Comparison of ENCODE assay signal across 10 cellular contexts in genomic region chr4:87108142-87108546, GRCh38.
A peak's percentile ranks its signal among the peaks of the same experiment; 100 is the strongest.
DNase-seq lines count a peak whose midpoint lies in the region; ATAC-seq, FAIRE-seq and TF ChIP-seq lines count a peak whose summit lies in the region.
"Had no signal": no experiment of that assay in that cellular context is flagged by ENCODE, and none has a peak within 500 bp of the region (broad histone marks: within the 10 kb centered on the region; RNA-seq: fewer than 3 reads in every experiment).

No MANE protein-coding gene starts in this region.

- H3K9ac ChIP-seq in endothelial cell of umbilical vein (replicated peaks; ENCODE audit: extremely low read depth, insufficient read depth, low read length) = no peak overlapping the region

- ATAC-seq in GM19324 (IDR thresholded peaks at IDR 0.05; ENCODE audit: low FRiP score, unreplicated experiment) = no peak

- H3K27me3 ChIP-seq in BE2C (no peaks in the 10 kb centered on the region), endothelial cell of umbilical vein (ENCODE audit: control insufficient read depth in 2 of 2, insufficient read depth in 2 of 2, low read length in 2 of 2) (no peaks in the 10 kb centered on the region)

- H3K4me2 ChIP-seq in endothelial cell of umbilical vein (ENCODE audit: insufficient read depth, low read length) = peak overlapping the region; percentile 13

- H3K36me3 ChIP-seq in BE2C (peaks cover 8% of the 10 kb centered on the region), endothelial cell of umbilical vein (ENCODE audit: control insufficient read depth in 2 of 2, extremely low read depth in 1 of 2, insufficient read depth in 2 of 2, low read length in 2 of 2) (peaks cover 11% of the 10 kb centered on the region in 2 experiments)

- FAIRE-seq in endothelial cell of umbilical vein (lab: Jason Lieb, UNC) = peak; percentile 64

- H3K4me3 Mint-ChIP-seq in nephron progenitor cell = no peak overlapping the region
- H3K4me3 Mint-ChIP-seq: activated T-cell treated with anti-CD3 and anti-CD28 coated beads, Interleukin-2, amount 50 U/mL, for 24 hours; IgD-negative memory B cell had no signal

- peaks cover 24% of the 10 kb centered on the region for H3K4me1 ChIP-seq in BE2C
- H3K4me1 ChIP-seq in endothelial cell of umbilical vein (ENCODE audit: control insufficient read depth, extremely low read depth, insufficient read depth, low read length) = peaks cover 40% of the 10 kb centered on the region

- H3K27ac ChIP-seq in endothelial cell of umbilical vein (ENCODE audit: insufficient read depth, low read depth, low read length) = peak overlapping the region; percentile 60

- peaks cover 26% of the 10 kb centered on the region for H3K4me1 Mint-ChIP-seq in nephron progenitor cell

- POLR2A ChIA-PET in endothelial cell of umbilical vein (lab: Charles Lee) = interaction anchor here (0.6 kb wide), 1 partner anchor 173 kb away, joined by 3 read pairs; no protein-coding TSS in a partner anchor

- BruUV-seq in endothelial cell of umbilical vein (replicated peaks; lab: Mats Ljungman, UMichigan) = no TSS peak

- peak overlapping the region; percentile 96 for H3K27ac Mint-ChIP-seq in nephron progenitor cell
- H3K27ac Mint-ChIP-seq: activated T-cell treated with anti-CD3 and anti-CD28 coated beads, Interleukin-2, amount 50 U/mL, for 24 hours; IgD-negative memory B cell had no signal

- peaks cover 9% of the 10 kb centered on the region for H3K79me2 ChIP-seq in endothelial cell of umbilical vein (ENCODE audit: control insufficient read depth, insufficient read depth, low read length)

- CTCF ChIA-PET in endothelial cell of umbilical vein (lab: Charles Lee) = interaction anchor here (1.0 to 1.2 kb wide), 3 partner anchors 9 to 186 kb away, joined by 3 read pairs; no protein-coding TSS in a partner anchor

- no peaks in the 10 kb centered on the region for H3K9me3 Mint-ChIP-seq in nephron progenitor cell
- H3K9me3 Mint-ChIP-seq: activated T-cell treated with anti-CD3 and anti-CD28 coated beads, Interleukin-2, amount 50 U/mL, for 24 hours; IgD-negative memory B cell had no signal

- no peaks in the 10 kb centered on the region for H3K27me3 Mint-ChIP-seq in nephron progenitor cell (ENCODE audit: low read depth, poor library complexity)
- H3K27me3 Mint-ChIP-seq: activated T-cell treated with anti-CD3 and anti-CD28 coated beads, Interleukin-2, amount 50 U/mL, for 24 hours; IgD-negative memory B cell had no signal

- dilution Hi-C loops in endothelial cell of umbilical vein (cut with MboI; ENCODE audit: extremely low pct_ligation_motif_present, low sequenced_read_pairs) = loop anchor here (25.0 kb wide), 1 partner anchor 196 kb away; no protein-coding TSS in a partner anchor

- H3K4me3 ChIP-seq in BE2C (ENCODE audit: low read depth, low read length) (peak overlapping the region; percentile 0; the same call in 1 of the 2 replicates), endothelial cell of umbilical vein (replicated peaks in 1 of 3; ENCODE audit: insufficient read depth in 1 of 3, low read depth in 1 of 3, low read length in 3 of 3) (no peak overlapping the region)

- no peaks in the 10 kb centered on the region for H4K20me1 ChIP-seq in endothelial cell of umbilical vein (replicated peaks; ENCODE audit: control insufficient read depth, extremely low read depth, insufficient read depth, low read length)

- DNase-seq in BE2C (peak; percentile 81), NCI-H69 (lab: John Stamatoyannopoulos, UW) (peak; percentile 50), endothelial cell of umbilical vein (ENCODE audit: low read depth, low spot score) (peak; percentile 58), nephron progenitor cell (no peak), UCSD-AML1 (lab: John Stamatoyannopoulos, UW; ENCODE audit: unreplicated experiment) (no peak)
- DNase-seq in central memory CD4-positive, alpha-beta T cell = no peak
- DNase-seq in activated CD8-positive, alpha-beta memory T cell treated with anti-CD3 and anti-CD28 coated beads for 24 hours = no peak
- DNase-seq: activated T-cell treated with anti-CD3 and anti-CD28 coated beads, Interleukin-2, amount 50 U/mL, for 24 hours had no signal

- no peak; the same call in 1 of the 2 replicates for TF ChIP-seq CTCF in BE2C (IDR thresholded peaks at IDR 0.05; ENCODE audit: low read depth, low read length)
- no peak for TF ChIP-seq CTCF in endothelial cell of umbilical vein (IDR thresholded peaks at IDR 0.05; ENCODE audit: extremely low read depth in 1 of 2, insufficient read depth in 1 of 2, low read depth in 1 of 2, low read length in 2 of 2)
- TF ChIP-seq CTCF in nephron progenitor cell (IDR thresholded peaks at IDR 0.05) = no peak

- H3K9me3 ChIP-seq in BE2C = no peaks in the 10 kb centered on the region
- H3K9me3 ChIP-seq in endothelial cell of umbilical vein (replicated peaks; ENCODE audit: control insufficient read depth, insufficient read depth, low read length) = no peaks in the 10 kb centered on the region

- intact Hi-C loops in endothelial cell of umbilical vein (cut with micrococcal nuclease) = loop anchor here (10.0 kb wide), 1 partner anchor 513 kb away; the partner anchor contains the start of gene PTPN13

- H3K36me3 Mint-ChIP-seq in nephron progenitor cell (ENCODE audit: low read depth) = peaks cover 53% of the 10 kb centered on the region

- H3K9me1 ChIP-seq in endothelial cell of umbilical vein (replicated peaks; ENCODE audit: control insufficient read depth, extremely low read depth, insufficient read depth, low read length) = no peaks in the 10 kb centered on the region

- TF ChIP-seq POLR2A in endothelial cell of umbilical vein (IDR thresholded peaks at IDR 0.05; ENCODE audit: low read depth, low read length) = no peak

- H2AFZ ChIP-seq in endothelial cell of umbilical vein (ENCODE audit: low read depth, low read length) = no peak overlapping the region

TF ChIP-seq in endothelial cell of umbilical vein, 7 proteins besides CTCF, POLR2A, EP300 and RAD21:
- TF ChIP-seq FOS (IDR thresholded peaks at IDR 0.05; ENCODE audit: borderline replicate concordance, insufficient read depth, low read length) (peak; percentile 89), MYC (IDR thresholded peaks at IDR 0.05; ENCODE audit: low read depth, low read length) (no peak), MAX (IDR thresholded peaks at IDR 0.05; ENCODE audit: insufficient read depth, insufficient read length) (no peak), EZH2 (IDR thresholded peaks at IDR 0.05; ENCODE audit: borderline replicate concordance, low read depth, low read length, severe bottlenecking) (no peak), POLR2AphosphoS5 (IDR thresholded peaks at IDR 0.05; ENCODE audit: insufficient read depth, low read depth, low read length) (peak; percentile 35), JUN (IDR thresholded peaks at IDR 0.05; ENCODE audit: borderline replicate concordance, insufficient read depth, insufficient read length, low read depth) (peak; percentile 48), GATA2 (IDR thresholded peaks at IDR 0.05; ENCODE audit: insufficient read depth, insufficient read length, low read depth, low read length) (no peak)
TF ChIP-seq in endothelial cell of umbilical vein: peak in this region for 3.

Comparison
In these comparisons a context has a peak if more than half of its experiments do, and no peak if none do; other contexts are left out.
1. DNase-seq: peak in BE2C (single experiment), NCI-H69 (single experiment) and endothelial cell of umbilical vein (single experiment); none in nephron progenitor cell (single experiment), central memory CD4-positive, alpha-beta T cell (single experiment), UCSD-AML1 (single experiment) and activated CD8-positive, alpha-beta memory T cell treated with anti-CD3 and anti-CD28 coated beads for 24 hours (single experiment).